ENCODE assay signal across 9 cellular contexts in the genomic region with DNA sequence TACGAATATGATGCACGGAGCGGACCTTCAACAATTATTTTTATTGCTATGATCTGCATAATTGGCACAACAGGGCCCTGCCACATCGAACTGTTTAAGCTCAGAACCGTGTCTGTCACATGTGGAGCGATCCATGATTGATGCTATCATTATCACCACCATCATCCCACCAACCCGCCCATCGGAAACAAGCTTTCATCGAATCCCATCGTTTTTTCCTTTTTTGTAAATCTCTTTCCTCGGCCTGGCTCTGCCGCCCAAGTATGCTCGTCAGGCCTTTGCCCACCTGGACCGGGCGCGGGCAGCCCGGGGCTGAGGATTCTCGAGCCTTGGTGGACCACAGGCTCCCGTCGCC. TPM values are rescaled to one million over a fixed set of nuclear protein-coding genes. Genes with fewer than 3 reads are reported as not detected.
DNase-seq lines count a peak whose midpoint lies in the region; ATAC-seq lines count a peak whose summit lies in the region.
"Had no signal": no experiment of that assay in that cellular context is flagged by ENCODE, and none has a peak within 500 bp of the region (broad histone marks: within the 10 kb centered on the region; RNA-seq: fewer than 3 reads in every experiment).

No MANE protein-coding gene starts in this region.

- H3K79me2 ChIP-seq in trophoblast cell (ENCODE audit: control insufficient read depth, insufficient read depth, low read length, poor library complexity): peaks cover 8% of the 10 kb centered on the region

- H3K27me3 ChIP-seq in HUES64 (ENCODE audit: insufficient read depth, low read length) (no peaks in the 10 kb centered on the region), trophoblast cell (ENCODE audit: insufficient read depth, low read length) (no peaks in the 10 kb centered on the region)

- H3K4me2 ChIP-seq in trophoblast cell (ENCODE audit: low read length): peak overlapping the region; percentile 48

- no peak overlapping the region for H2AFZ ChIP-seq in trophoblast cell (ENCODE audit: insufficient read depth, low read length, poor library complexity)

- H4K8ac ChIP-seq in trophoblast cell (ENCODE audit: low read depth, low read length): no peak overlapping the region

- H2BK5ac ChIP-seq in trophoblast cell (ENCODE audit: low read depth, low read length, poor library complexity): no peak overlapping the region

- in situ Hi-C loops in ACHN (cut with HindIII; ENCODE audit: low pct_ligation_motif_present, low pct_unique_long_range_greater_than_20kb, low sequenced_read_pairs): no loop called here

- no peak overlapping the region for H2BK120ac ChIP-seq in trophoblast cell (ENCODE audit: insufficient read depth, low read length, poor library complexity)

- peak overlapping the region; percentile 57 for H3K4me3 ChIP-seq in HUES64 (ENCODE audit: low read length)
- H3K4me3 ChIP-seq in trophoblast cell (ENCODE audit: low read depth, low read length): no peak overlapping the region

- peaks cover 2% of the 10 kb centered on the region for H3K79me1 ChIP-seq in trophoblast cell (ENCODE audit: low read length)

- no peak overlapping the region for H4K91ac ChIP-seq in trophoblast cell (ENCODE audit: low read depth, low read length)

- H3K9ac ChIP-seq in HUES64 (ENCODE audit: low read depth, low read length) (no peak overlapping the region), trophoblast cell (ENCODE audit: low read length) (no peak overlapping the region)

- peak; percentile 10 for DNase-seq in dermis blood vessel endothelial cell
- DNase-seq in trophoblast cell: no peak
- DNase-seq in NCI-H1048 (lab: John Stamatoyannopoulos, UW): no peak
- DNase-seq in NOMO-1 (lab: John Stamatoyannopoulos, UW; ENCODE audit: unreplicated experiment in 2 of 2): no peak
- DNase-seq in hepatic stellate cell (ENCODE audit: low spot score): no peak
- no peak for DNase-seq in ACHN

- peak; percentile 6 for ATAC-seq in GM18517 (IDR thresholded peaks at IDR 0.05; ENCODE audit: unreplicated experiment)

- WGBS in HUES64: 18% methylated on average over 20 of the region's 20 CpGs
- WGBS in trophoblast cell (ENCODE audit: extremely low coverage, insufficient coverage, insufficient read length): no CpG with 5 or more reads among the region's 20 CpGs

- peaks cover 4% of the 10 kb centered on the region; the same call in 1 of the 2 replicates for H3K4me1 ChIP-seq in HUES64 (ENCODE audit: insufficient read depth, low read length)
- peaks cover 6 to 8% of the 10 kb centered on the region in 2 experiments for H3K4me1 ChIP-seq in trophoblast cell (ENCODE audit: control insufficient read depth in 1 of 2, insufficient read depth in 2 of 2, low read length in 2 of 2)

- H2BK12ac ChIP-seq in trophoblast cell (ENCODE audit: low read length): no peak overlapping the region

- H3K14ac ChIP-seq in trophoblast cell (ENCODE audit: low read length): no peak overlapping the region

- no peak overlapping the region for H3K23ac ChIP-seq in trophoblast cell (ENCODE audit: low read length)

- no peak overlapping the region for H2AK5ac ChIP-seq in trophoblast cell (ENCODE audit: low read length)

- H3K27ac ChIP-seq in HUES64 (ENCODE audit: low read depth, low read length): no peak overlapping the region
- H3K27ac ChIP-seq in trophoblast cell (ENCODE audit: low read depth, low read length): no peak overlapping the region

- no peak overlapping the region for H3K18ac ChIP-seq in trophoblast cell (ENCODE audit: low read length)

- H4K12ac ChIP-seq in trophoblast cell (ENCODE audit: low read depth, low read length): no peak overlapping the region

- H3K36me3 ChIP-seq in HUES64 (ENCODE audit: insufficient read depth, low read length): peaks cover 29% of the 10 kb centered on the region
- peaks cover 20 to 22% of the 10 kb centered on the region in 2 experiments for H3K36me3 ChIP-seq in trophoblast cell (ENCODE audit: control insufficient read depth in 1 of 2, insufficient read depth in 2 of 2, low read length in 2 of 2)

- H3K4ac ChIP-seq in trophoblast cell (ENCODE audit: low read depth, low read length): no peak overlapping the region

- H3K9me3 ChIP-seq in HUES64 (ENCODE audit: insufficient read depth, low read depth, low read length): no peaks in the 10 kb centered on the region
- no peaks in the 10 kb centered on the region for H3K9me3 ChIP-seq in trophoblast cell (ENCODE audit: insufficient read depth, low read depth, low read length)

RNA-seq across cellular contexts. Expression of a gene that starts 0.5 kb away (rescaled TPM):
- 46.5 TPM for polyA plus RNA-seq in HUES64 (2013, experiment 1 of 2)
- polyA plus RNA-seq in HUES64 (2013, experiment 2 of 2): 48.3 TPM
- total RNA-seq in dermis blood vessel endothelial cell: 8.0 and 17.9 TPM in 2 replicates
- 28.8 and 29.9 TPM in 2 replicates for polyA plus RNA-seq in trophoblast cell (2013)

RNA-seq across cellular contexts. Expression of a gene that starts 13.6 kb away (rescaled TPM):
- 0.80 TPM for polyA plus RNA-seq in HUES64 (2013, experiment 1 of 2)
- polyA plus RNA-seq in HUES64 (2013, experiment 2 of 2): 1.6 TPM
- 0.09 and 0.34 TPM in 2 replicates for total RNA-seq in dermis blood vessel endothelial cell
- 0.47 and 0.49 TPM in 2 replicates for polyA plus RNA-seq in trophoblast cell (2013)
- total RNA-seq: NCI-H460 had no signal

RNA-seq across cellular contexts. Expression of a gene that starts 45.8 kb away (rescaled TPM):
- polyA plus RNA-seq in HUES64 (2013, experiment 1 of 2): 16.8 TPM
- polyA plus RNA-seq in HUES64 (2013, experiment 2 of 2): 16.7 TPM
- 6.8 and 10.5 TPM in 2 replicates for total RNA-seq in dermis blood vessel endothelial cell
- 17.6 and 17.8 TPM in 2 replicates for polyA plus RNA-seq in trophoblast cell (2013)

RNA-seq across cellular contexts. Expression of a gene that starts 45.9 kb away (rescaled TPM):
- polyA plus RNA-seq in HUES64 (2013, experiment 1 of 2): 2.2 TPM
- polyA plus RNA-seq in HUES64 (2013, experiment 2 of 2): 2.5 TPM
- total RNA-seq in dermis blood vessel endothelial cell: 0.37 and 0.51 TPM in 2 replicates
- polyA plus RNA-seq in trophoblast cell (2013): 1.1 TPM in 2 replicates

RNA-seq across cellular contexts. Expression of a gene that starts 54.3 kb away (rescaled TPM):
- 9.2 TPM for polyA plus RNA-seq in HUES64 (2013, experiment 1 of 2)
- 10.0 TPM for polyA plus RNA-seq in HUES64 (2013, experiment 2 of 2)
- 2.0 and 7.5 TPM in 2 replicates for total RNA-seq in dermis blood vessel endothelial cell
- 8.6 and 8.7 TPM in 2 replicates for polyA plus RNA-seq in trophoblast cell (2013)
